32 cellular contexts compared by ENCODE assay signal in the genomic region with DNA sequence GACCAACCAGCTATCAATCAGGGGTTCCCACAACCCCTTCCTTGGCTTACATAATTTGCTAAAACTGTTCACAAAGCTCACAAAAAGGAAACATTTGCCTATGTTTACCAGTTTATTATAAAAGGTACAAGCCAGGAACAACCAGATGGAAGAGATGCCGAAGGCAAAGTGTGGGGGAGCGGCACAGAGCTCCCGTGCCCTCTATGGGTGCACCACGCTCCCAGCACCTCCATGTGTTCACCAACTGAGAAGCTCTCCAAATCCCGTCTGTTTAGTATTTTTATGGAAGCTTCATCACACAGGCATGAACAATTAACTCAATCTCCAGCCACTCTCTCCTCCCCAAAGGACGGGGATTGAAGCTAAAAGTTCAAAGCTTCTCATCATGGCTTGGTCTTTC. TPM values are rescaled to one million over a fixed set of nuclear protein-coding genes. Genes with fewer than 3 reads are reported as not detected.
DNase-seq lines count a peak whose midpoint lies in the region; ATAC-seq, FAIRE-seq and TF ChIP-seq lines count a peak whose summit lies in the region.
"Had no signal": no experiment of that assay in that cellular context is flagged by ENCODE, and none has a peak within 500 bp of the region (broad histone marks: within the 10 kb centered on the region; RNA-seq: fewer than 3 reads in every experiment).

No MANE protein-coding gene starts in this region.

- ATAC-seq in HCT116 (no peak), HG02571 (IDR thresholded peaks at IDR 0.05; ENCODE audit: unreplicated experiment) (no peak)
- ATAC-seq: A549; CD8-positive, alpha-beta T cell had no signal

- TF ChIP-seq POLR2A in HCT116 (IDR thresholded peaks at IDR 0.05; ENCODE audit: borderline replicate concordance, extremely low read depth, insufficient read depth, insufficient read length) (no peak), esophagus muscularis mucosa (IDR thresholded peaks at IDR 0.05; ENCODE audit: low read depth) (no peak)

- intact Hi-C loops in HCT116 (cut with micrococcal nuclease) (no loop called here), esophagus muscularis mucosa (cut with DNase I) (no loop called here)

- no peak for TF ChIP-seq EP300 in esophagus muscularis mucosa (IDR thresholded peaks at IDR 0.05)

- CTCF ChIA-PET in HCT116 (lab: Charles Lee): no interaction called here

- H3K27ac ChIP-seq in HCT116 (ENCODE audit: low read depth, low read length) (no peak overlapping the region), esophagus muscularis mucosa (replicated peaks in 1 of 4) (no peak overlapping the region)
- H3K27ac ChIP-seq: 22Rv1; A549; BLaER1; BLaER1 treated with 17β-estradiol and CSF1 and Interleukin-3, amounts not matched to agents 10 nM and 100 nM; C4-2B had no signal

- peaks cover 3 to 11% of the 10 kb centered on the region in 2 experiments; a peak in 2 of 4 replicates for H3K4me1 ChIP-seq in HCT116 (ENCODE audit: control insufficient read depth in 1 of 2, insufficient read depth in 2 of 2, low read length in 2 of 2)
- H3K4me1 ChIP-seq in esophagus muscularis mucosa: no peaks in the 10 kb centered on the region
- H3K4me1 ChIP-seq: BE2C; BLaER1; BLaER1 treated with 17β-estradiol and CSF1 and Interleukin-3, amounts not matched to agents 10 nM and 100 nM had no signal

- H3K4me3 ChIP-seq in HCT116 (replicated peaks in 1 of 2; ENCODE audit: low read depth in 1 of 2, low read length in 2 of 2) (no peak overlapping the region), esophagus muscularis mucosa (no peak overlapping the region)
- H3K4me3 ChIP-seq: A549; BLaER1; BLaER1 treated with 17β-estradiol and CSF1 and Interleukin-3, amounts not matched to agents 10 nM and 100 nM had no signal

- H3K79me2 ChIP-seq in HCT116 (ENCODE audit: insufficient read depth, low read length): no peaks in the 10 kb centered on the region

- WGBS in esophagus muscularis mucosa: 95% methylated on average over 6 of the region's 6 CpGs

- H3K9me3 ChIP-seq in HCT116 (ENCODE audit: control insufficient read depth in 1 of 2, insufficient read depth in 1 of 2, low read depth in 1 of 2, low read length in 2 of 2) (no peaks in the 10 kb centered on the region), esophagus muscularis mucosa (peaks cover 0 to 3% (median 0%) of the 10 kb centered on the region in 4 donors)
- H3K9me3 ChIP-seq: A549, BE2C, BLaER1, Caco-2 had no signal

- no peak for TF ChIP-seq RAD21 in HCT116 (IDR thresholded peaks at IDR 0.05; ENCODE audit: low read depth)

- POLR2A ChIA-PET in HCT116 (lab: Charles Lee): no interaction called here

- H3K9ac ChIP-seq in HCT116 (ENCODE audit: low read length): no peak overlapping the region
- H3K9ac ChIP-seq: BLaER1; BLaER1 treated with 17β-estradiol and CSF1 and Interleukin-3, amounts not matched to agents 10 nM and 100 nM had no signal

- no peaks in the 10 kb centered on the region for H3K36me3 ChIP-seq in HCT116 (ENCODE audit: control insufficient read depth in 1 of 2, insufficient read depth in 2 of 2, low read length in 2 of 2)
- H3K36me3 ChIP-seq in esophagus muscularis mucosa: no peaks in the 10 kb centered on the region
- H3K36me3 ChIP-seq: BE2C; BLaER1; BLaER1 treated with 17β-estradiol and CSF1 and Interleukin-3, amounts not matched to agents 10 nM and 100 nM had no signal

- H4K20me1 ChIP-seq in HCT116 (ENCODE audit: insufficient read depth): no peaks in the 10 kb centered on the region
- H4K20me1 ChIP-seq: BLaER1; BLaER1 treated with 17β-estradiol and CSF1 and Interleukin-3, amounts not matched to agents 10 nM and 100 nM had no signal

- TF ChIP-seq CTCF in HCT116 (IDR thresholded peaks at IDR 0.05 in 2 of 3, conservative IDR thresholded peaks at IDR 0.05 in 1 of 3; ENCODE audit: borderline replicate concordance in 1 of 3, insufficient read depth in 1 of 3, low read depth in 2 of 3, low read length in 2 of 3): no peak
- TF ChIP-seq CTCF in esophagus muscularis mucosa (IDR thresholded peaks at IDR 0.05): no peak

- RAD21 ChIA-PET in HCT116 (lab: Charles Lee; ENCODE audit: low non-redundant PET in 1 of 2, low total read pairs in 2 of 2, uncharacterized antibody in 2 of 2, unreplicated experiment in 2 of 2): no interaction called here

- H3K27me3 ChIP-seq in HCT116 (ENCODE audit: insufficient read depth, low read length): no peaks in the 10 kb centered on the region
- H3K27me3 ChIP-seq in esophagus muscularis mucosa: no peaks in the 10 kb centered on the region
- H3K27me3 ChIP-seq: BLaER1; BLaER1 treated with 17β-estradiol and CSF1 and Interleukin-3, amounts not matched to agents 10 nM and 100 nM had no signal

- DNase-seq in Ammon's horn (ENCODE audit: low spot score): peak; percentile 56
- DNase-seq in HCT116 (ENCODE audit: low read depth, low spot score): no peak
- DNase-seq in esophagus muscularis mucosa (ENCODE audit: extremely low spot score): peak; percentile 64
- no peak for DNase-seq in NK-92 treated with Interleukin-12 subunit alpha and Interleukin-12 subunit beta, amount 100 ng/mL, for 24 hours (lab: John Stamatoyannopoulos, UW)
- DNase-seq in GM19239 (ENCODE audit: insufficient read length, low spot score): no peak
- DNase-seq: 8988T; ACHN; AML-193; BE2C; C1 segment of cervical spinal cord; Caco-2; Calu3; CD4-positive, alpha-beta memory T cell; CD4-positive, alpha-beta T cell; CD4-positive, CD25-positive, alpha-beta regulatory T cell; CD8-positive, alpha-beta memory T cell; CD8-positive, alpha-beta T cell; COR-L47; DMS 273 treated with DMSO at 0.1 percent for 48 hours; DMS153; DMS79; DMS79 treated with DMSO at 0.1 percent for 48 hours; DND-41; EL had no signal

- no peak for FAIRE-seq in GM19239 (lab: Jason Lieb, UNC)
- FAIRE-seq: A204.1, A549, D721Med had no signal

- H2AFZ ChIP-seq in HCT116 (ENCODE audit: low read depth, low read length, poor library complexity, severe bottlenecking): no peak overlapping the region

- no TSS peak for BruUV-seq in HCT116 (replicated peaks; lab: Mats Ljungman, UMichigan)

- no peaks in the 10 kb centered on the region for H3K9me2 ChIP-seq in HCT116 (ENCODE audit: insufficient read depth)

- 0 out of 2 replicates have a peak overlapping the region, but pooled peaks have one; percentile 11 for H3K4me2 ChIP-seq in HCT116 (ENCODE audit: low read length)
- H3K4me2 ChIP-seq: BLaER1; BLaER1 treated with 17β-estradiol and CSF1 and Interleukin-3, amounts not matched to agents 10 nM and 100 nM had no signal

TF ChIP-seq in HCT116, 20 proteins besides CTCF, POLR2A, EP300 and RAD21 (continues in another document):
- TF ChIP-seq, protein P1, sequence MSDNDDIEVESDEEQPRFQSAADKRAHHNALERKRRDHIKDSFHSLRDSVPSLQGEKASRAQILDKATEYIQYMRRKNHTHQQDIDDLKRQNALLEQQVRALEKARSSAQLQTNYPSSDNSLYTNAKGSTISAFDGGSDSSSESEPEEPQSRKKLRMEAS (IDR thresholded peaks at IDR 0.05): no peak
- no peak for TF ChIP-seq ZNF274 (IDR thresholded peaks at IDR 0.05; ENCODE audit: low read depth, low read length)
- TF ChIP-seq, protein P2, sequence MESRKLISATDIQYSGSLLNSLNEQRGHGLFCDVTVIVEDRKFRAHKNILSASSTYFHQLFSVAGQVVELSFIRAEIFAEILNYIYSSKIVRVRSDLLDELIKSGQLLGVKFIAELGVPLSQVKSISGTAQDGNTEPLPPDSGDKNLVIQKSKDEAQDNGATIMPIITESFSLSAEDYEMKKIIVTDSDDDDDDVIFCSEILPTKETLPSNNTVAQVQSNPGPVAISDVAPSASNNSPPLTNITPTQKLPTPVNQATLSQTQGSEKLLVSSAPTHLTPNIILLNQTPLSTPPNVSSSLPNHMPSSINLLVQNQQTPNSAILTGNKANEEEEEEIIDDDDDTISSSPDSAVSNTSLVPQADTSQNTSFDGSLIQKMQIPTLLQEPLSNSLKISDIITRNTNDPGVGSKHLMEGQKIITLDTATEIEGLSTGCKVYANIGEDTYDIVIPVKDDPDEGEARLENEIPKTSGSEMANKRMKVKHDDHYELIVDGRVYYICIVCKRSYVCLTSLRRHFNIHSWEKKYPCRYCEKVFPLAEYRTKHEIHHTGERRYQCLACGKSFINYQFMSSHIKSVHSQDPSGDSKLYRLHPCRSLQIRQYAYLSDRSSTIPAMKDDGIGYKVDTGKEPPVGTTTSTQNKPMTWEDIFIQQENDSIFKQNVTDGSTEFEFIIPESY (IDR thresholded peaks at IDR 0.05; ENCODE audit: extremely low read depth, insufficient replicate concordance, low read length): no peak
- TF ChIP-seq SP1 (IDR thresholded peaks at IDR 0.05; ENCODE audit: low read depth): no peak
- no peak for TF ChIP-seq JUND (IDR thresholded peaks at IDR 0.05)
- no peak for TF ChIP-seq CBX3 (IDR thresholded peaks at IDR 0.05; ENCODE audit: low read depth)
- TF ChIP-seq EZH2phosphoT487 (IDR thresholded peaks at IDR 0.05; ENCODE audit: borderline replicate concordance): no peak
- TF ChIP-seq SRF (IDR thresholded peaks at IDR 0.05; ENCODE audit: low read depth): no peak
- no peak for TF ChIP-seq ELF1 (IDR thresholded peaks at IDR 0.05; ENCODE audit: borderline replicate concordance, low read depth)
- no peak for TF ChIP-seq EZH2 (IDR thresholded peaks at IDR 0.05)
- no peak for TF ChIP-seq SIN3A (IDR thresholded peaks at IDR 0.05; ENCODE audit: low read depth)
- TF ChIP-seq, protein P3, sequence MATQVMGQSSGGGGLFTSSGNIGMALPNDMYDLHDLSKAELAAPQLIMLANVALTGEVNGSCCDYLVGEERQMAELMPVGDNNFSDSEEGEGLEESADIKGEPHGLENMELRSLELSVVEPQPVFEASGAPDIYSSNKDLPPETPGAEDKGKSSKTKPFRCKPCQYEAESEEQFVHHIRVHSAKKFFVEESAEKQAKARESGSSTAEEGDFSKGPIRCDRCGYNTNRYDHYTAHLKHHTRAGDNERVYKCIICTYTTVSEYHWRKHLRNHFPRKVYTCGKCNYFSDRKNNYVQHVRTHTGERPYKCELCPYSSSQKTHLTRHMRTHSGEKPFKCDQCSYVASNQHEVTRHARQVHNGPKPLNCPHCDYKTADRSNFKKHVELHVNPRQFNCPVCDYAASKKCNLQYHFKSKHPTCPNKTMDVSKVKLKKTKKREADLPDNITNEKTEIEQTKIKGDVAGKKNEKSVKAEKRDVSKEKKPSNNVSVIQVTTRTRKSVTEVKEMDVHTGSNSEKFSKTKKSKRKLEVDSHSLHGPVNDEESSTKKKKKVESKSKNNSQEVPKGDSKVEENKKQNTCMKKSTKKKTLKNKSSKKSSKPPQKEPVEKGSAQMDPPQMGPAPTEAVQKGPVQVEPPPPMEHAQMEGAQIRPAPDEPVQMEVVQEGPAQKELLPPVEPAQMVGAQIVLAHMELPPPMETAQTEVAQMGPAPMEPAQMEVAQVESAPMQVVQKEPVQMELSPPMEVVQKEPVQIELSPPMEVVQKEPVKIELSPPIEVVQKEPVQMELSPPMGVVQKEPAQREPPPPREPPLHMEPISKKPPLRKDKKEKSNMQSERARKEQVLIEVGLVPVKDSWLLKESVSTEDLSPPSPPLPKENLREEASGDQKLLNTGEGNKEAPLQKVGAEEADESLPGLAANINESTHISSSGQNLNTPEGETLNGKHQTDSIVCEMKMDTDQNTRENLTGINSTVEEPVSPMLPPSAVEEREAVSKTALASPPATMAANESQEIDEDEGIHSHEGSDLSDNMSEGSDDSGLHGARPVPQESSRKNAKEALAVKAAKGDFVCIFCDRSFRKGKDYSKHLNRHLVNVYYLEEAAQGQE (IDR thresholded peaks at IDR 0.05; ENCODE audit: low read depth): no peak

RNA-seq across cellular contexts. Expression of a gene that starts 32.9 kb away (rescaled TPM):
- 83.7 TPM for total RNA-seq in HCT116 (2021; ENCODE audit: unreplicated experiment)
- 25.3 and 43.6 TPM in 2 replicates for polyA plus RNA-seq in HCT116 (2012)
- 10 to 100 TPM; 23.5 to 32.8 (median 25.1) TPM for total RNA-seq in esophagus muscularis mucosa

Comparison
In these comparisons a context has a peak if more than half of its experiments do, and no peak if none do; other contexts are left out.
1. DNase-seq: peak in Ammon's horn (single experiment) and esophagus muscularis mucosa (single experiment); none in HCT116 (single experiment), NK-92 treated with Interleukin-12 subunit alpha and Interleukin-12 subunit beta, amount 100 ng/mL, for 24 hours (single experiment) and GM19239 (single experiment).